Comparison of ENCODE assay signal across 1 cellular context in genomic region chr13:100525453-100526298, GRCh38.
TF ChIP-seq lines count a peak whose summit lies in the region.

No MANE protein-coding gene starts in this region.

TF ChIP-seq in HepG2, 621 proteins besides CTCF, POLR2A, EP300 and RAD21 (continued from another document and continues in another):
- no peak for TF ChIP-seq KIAA2018 (CRISPR knock-in tag; IDR thresholded peaks at IDR 0.05; ENCODE audit: borderline replicate concordance)
- peak; percentile 41; the same call in 1 of the 2 replicates for TF ChIP-seq KDM5B (CRISPR knock-in tag; IDR thresholded peaks at IDR 0.05; ENCODE audit: borderline replicate concordance)
- peak; percentile 53; the same call in 1 of the 2 replicates for TF ChIP-seq BCL6 (CRISPR knock-in tag; IDR thresholded peaks at IDR 0.05)
- TF ChIP-seq ZFP37 (CRISPR knock-in tag; IDR thresholded peaks at IDR 0.05; ENCODE audit: borderline replicate concordance), result no peak
- TF ChIP-seq SRSF4 (IDR thresholded peaks at IDR 0.05; ENCODE audit: low read depth, low read length, poor library complexity, severe bottlenecking), result no peak
- peak; percentile 72 for TF ChIP-seq RXRA (CRISPR knock-in tag; IDR thresholded peaks at IDR 0.05)
- TF ChIP-seq DRAP1 (CRISPR knock-in tag; IDR thresholded peaks at IDR 0.05), result no peak
- TF ChIP-seq GMEB1 (CRISPR knock-in tag; IDR thresholded peaks at IDR 0.05; ENCODE audit: borderline replicate concordance), result no peak
- TF ChIP-seq CEBPB (IDR thresholded peaks at IDR 0.05; ENCODE audit: borderline replicate concordance, low read depth, low read length), result peak; percentile 92
- peak; percentile 44 for TF ChIP-seq ZMYM4 (CRISPR knock-in tag; IDR thresholded peaks at IDR 0.05)
- no peak for TF ChIP-seq ZNF770 (CRISPR knock-in tag; IDR thresholded peaks at IDR 0.05)
- no peak for TF ChIP-seq ZNF776 (CRISPR knock-in tag; IDR thresholded peaks at IDR 0.05)
- no peak for TF ChIP-seq SOX13 (IDR thresholded peaks at IDR 0.05)
- peak in 1 of 2 experiments; percentile 51; a peak in 2 of 4 replicates for TF ChIP-seq SOX13 (CRISPR knock-in tag; conservative IDR thresholded peaks at IDR 0.05 in 1 of 2, IDR thresholded peaks at IDR 0.05 in 1 of 2)
- TF ChIP-seq HNF1B (CRISPR knock-in tag; IDR thresholded peaks at IDR 0.05), result peak; percentile 70; the same call in 1 of the 2 replicates
- TF ChIP-seq RARA (CRISPR knock-in tag; IDR thresholded peaks at IDR 0.05), result peak; percentile 84
- peak; percentile 53; the same call in 1 of the 2 replicates for TF ChIP-seq ZMYM3 (CRISPR knock-in tag; IDR thresholded peaks at IDR 0.05)
- TF ChIP-seq MXD3 (CRISPR knock-in tag; IDR thresholded peaks at IDR 0.05), result no peak
- peak; percentile 92; the same call in 1 of the 2 replicates for TF ChIP-seq MTA1 (CRISPR knock-in tag; IDR thresholded peaks at IDR 0.05; ENCODE audit: borderline replicate concordance)
- peak; percentile 63; the same call in 1 of the 2 replicates for TF ChIP-seq ZFY (CRISPR knock-in tag; IDR thresholded peaks at IDR 0.05)
- TF ChIP-seq ATRX (CRISPR knock-in tag; IDR thresholded peaks at IDR 0.05; ENCODE audit: borderline replicate concordance), result no peak
- no peak for TF ChIP-seq ZNF143 (CRISPR knock-in tag; IDR thresholded peaks at IDR 0.05)
- no peak for TF ChIP-seq ELF4 (CRISPR knock-in tag; IDR thresholded peaks at IDR 0.05; ENCODE audit: borderline replicate concordance)
- TF ChIP-seq ZBED4 (CRISPR knock-in tag; IDR thresholded peaks at IDR 0.05; ENCODE audit: borderline replicate concordance), result no peak
- TF ChIP-seq IKZF5 (CRISPR knock-in tag; IDR thresholded peaks at IDR 0.05), result peak; percentile 29; the same call in 1 of the 2 replicates
- peak; percentile 80; the same call in 1 of the 2 replicates for TF ChIP-seq ZNF280D (CRISPR knock-in tag; IDR thresholded peaks at IDR 0.05)
- TF ChIP-seq ZNF317 (CRISPR knock-in tag; IDR thresholded peaks at IDR 0.05), result no peak; the same call in 1 of the 2 replicates
- peak; percentile 30; the same call in 1 of the 2 replicates for TF ChIP-seq THAP11 (CRISPR knock-in tag; IDR thresholded peaks at IDR 0.05)
- TF ChIP-seq MYPOP (CRISPR knock-in tag; IDR thresholded peaks at IDR 0.05), result peak; percentile 29; the same call in 1 of the 2 replicates
- peak; percentile 89 for TF ChIP-seq HNF4A (CRISPR knock-in tag; IDR thresholded peaks at IDR 0.05)
